Comparison of ENCODE assay signal across 11 cellular contexts in genomic region chr5:393846-394275, GRCh38. TPM values are rescaled to one million over a fixed set of nuclear protein-coding genes. Genes with fewer than 3 reads are reported as not detected.
DNase-seq lines count a peak whose midpoint lies in the region; ATAC-seq and TF ChIP-seq lines count a peak whose summit lies in the region.
"Had no signal": no experiment of that assay in that cellular context is flagged by ENCODE, and none has a peak within 500 bp of the region (broad histone marks: within the 10 kb centered on the region; RNA-seq: fewer than 3 reads in every experiment).

No MANE protein-coding gene starts in this region.

- H3K4me1 Mint-ChIP-seq in activated naive CD4-positive, alpha-beta T cell treated with anti-CD3 and anti-CD28 coated beads for 36 hours (ENCODE audit: low read depth), result peaks cover 27% of the 10 kb centered on the region
- H3K4me1 Mint-ChIP-seq in stimulated activated naive B cell treated with anti-CD40 and anti-IgM and Interleukin-4, amounts not matched to agents 10 μg/mL and 1 μg/mL and 100 μg/mL, for 72 hours, result peaks cover 43 to 70% of the 10 kb centered on the region in 2 donors

- no peak for ATAC-seq in RWPE2 (ENCODE audit: low read depth)
- ATAC-seq in stimulated activated naive B cell treated with anti-CD40 and anti-IgM and Interleukin-4, amounts not matched to agents 10 μg/mL and 1 μg/mL and 100 μg/mL, for 72 hours (replicated peaks), result no peak

- H3K27ac Mint-ChIP-seq in activated naive CD4-positive, alpha-beta T cell treated with anti-CD3 and anti-CD28 coated beads for 36 hours, result peak overlapping the region; percentile 91
- H3K27ac Mint-ChIP-seq in stimulated activated naive B cell treated with anti-CD40 and anti-IgM and Interleukin-4, amounts not matched to agents 10 μg/mL and 1 μg/mL and 100 μg/mL, for 72 hours, result peak overlapping the region; percentile 96

- no peak for TF ChIP-seq CTCF in RWPE2 (IDR thresholded peaks at IDR 0.05; ENCODE audit: poor library complexity, severe bottlenecking)
- TF ChIP-seq CTCF in transverse colon (IDR thresholded peaks at IDR 0.05), result no peak

- intact Hi-C loops in activated naive CD4-positive, alpha-beta T cell treated with anti-CD3 and anti-CD28 coated beads for 36 hours (cut with micrococcal nuclease), result loop anchor here (2.0 to 5.0 kb wide), 4 partner anchors 65 to 923 kb away; partner anchors contain the start of gene PDCD6
- intact Hi-C loops in transverse colon (cut with DNase I; ENCODE audit: low total_unique reads), result no loop called here

- WGBS in transverse colon (ENCODE audit: low coverage in 1 of 2), 2 donors, result 88 to 89% methylated on average over 5 to 10 of the region's 10 CpGs

- peak overlapping the region; percentile 69 for H3K4me3 Mint-ChIP-seq in activated naive CD4-positive, alpha-beta T cell treated with anti-CD3 and anti-CD28 coated beads for 36 hours
- H3K4me3 Mint-ChIP-seq in stimulated activated naive B cell treated with anti-CD40 and anti-IgM and Interleukin-4, amounts not matched to agents 10 μg/mL and 1 μg/mL and 100 μg/mL, for 72 hours, result peak overlapping the region in 1 of 2 donors; percentile 39

- in situ Hi-C loops in transverse colon (cut with MboI; ENCODE audit: low pct_ligation_motif_present in 1 of 4, low pct_unique_long_range_greater_than_20kb in 1 of 4, low sequenced_read_pairs in 3 of 4), result no loop called here

- H3K27me3 ChIP-seq in RWPE2 (ENCODE audit: insufficient read depth, poor library complexity, severe bottlenecking) (no peaks in the 10 kb centered on the region), transverse colon (peaks cover under 1% of the 10 kb centered on the region)

- H3K4me3 ChIP-seq in RWPE2 (ENCODE audit: severe bottlenecking), result no peak overlapping the region
- no peak overlapping the region for H3K4me3 ChIP-seq in transverse colon

- no peaks in the 10 kb centered on the region for H3K36me3 Mint-ChIP-seq in activated naive CD4-positive, alpha-beta T cell treated with anti-CD3 and anti-CD28 coated beads for 36 hours (ENCODE audit: low read depth)
- H3K36me3 Mint-ChIP-seq in stimulated activated naive B cell treated with anti-CD40 and anti-IgM and Interleukin-4, amounts not matched to agents 10 μg/mL and 1 μg/mL and 100 μg/mL, for 72 hours, result peaks cover 54 to 65% of the 10 kb centered on the region in 2 donors
- H3K36me3 Mint-ChIP-seq: CD14-positive monocyte had no signal

- H3K9me3 Mint-ChIP-seq in activated naive CD4-positive, alpha-beta T cell treated with anti-CD3 and anti-CD28 coated beads for 36 hours, result no peaks in the 10 kb centered on the region
- peaks cover 0 to 5% of the 10 kb centered on the region in 2 donors for H3K9me3 Mint-ChIP-seq in stimulated activated naive B cell treated with anti-CD40 and anti-IgM and Interleukin-4, amounts not matched to agents 10 μg/mL and 1 μg/mL and 100 μg/mL, for 72 hours

- DNase-seq in activated naive CD4-positive, alpha-beta T cell treated with anti-CD3 and anti-CD28 coated beads for 36 hours, result no peak
- no peak for DNase-seq in activated naive CD4-positive, alpha-beta T cell treated with Interleukin-2 at 50 U/mL for 16 hours
- DNase-seq in RWPE2 (ENCODE audit: low spot score), result peak; percentile 41
- peak; percentile 59 for DNase-seq in epidermal melanocyte (ENCODE audit: insufficient read length, low spot score)
- no peak for DNase-seq in stimulated activated naive B cell treated with anti-CD40 and anti-IgM and Interleukin-4, amounts not matched to agents 10 μg/mL and 1 μg/mL and 100 μg/mL, for 72 hours
- DNase-seq in effector CD4-positive, alpha-beta T cell, result no peak
- DNase-seq in HPDE6-E6E7 (ENCODE audit: extremely low spot score), result no peak
- DNase-seq in transverse colon, result no peak
- DNase-seq: NCI-H510A treated with DMSO at 0.1 percent for 48 hours, SW 1271 had no signal

- H3K9me3 ChIP-seq in RWPE2 (ENCODE audit: severe bottlenecking), result no peaks in the 10 kb centered on the region
- H3K9me3 ChIP-seq in transverse colon, result no peaks in the 10 kb centered on the region

- H3K4me1 ChIP-seq in RWPE2 (ENCODE audit: insufficient read depth, poor library complexity, severe bottlenecking) (peaks cover 5% of the 10 kb centered on the region), transverse colon (peaks cover 0 to 10% (median 0%) of the 10 kb centered on the region in 4 donors)

- H3K27me3 Mint-ChIP-seq in activated naive CD4-positive, alpha-beta T cell treated with anti-CD3 and anti-CD28 coated beads for 36 hours (ENCODE audit: low read depth), result no peaks in the 10 kb centered on the region
- peaks cover 4 to 11% of the 10 kb centered on the region in 2 donors for H3K27me3 Mint-ChIP-seq in stimulated activated naive B cell treated with anti-CD40 and anti-IgM and Interleukin-4, amounts not matched to agents 10 μg/mL and 1 μg/mL and 100 μg/mL, for 72 hours

- no peak for TF ChIP-seq POLR2A in transverse colon (IDR thresholded peaks at IDR 0.05)

- no peaks in the 10 kb centered on the region for H3K36me3 ChIP-seq in RWPE2 (ENCODE audit: low read depth)
- no peaks in the 10 kb centered on the region for H3K36me3 ChIP-seq in transverse colon

- CTCF ChIA-PET in activated naive CD4-positive, alpha-beta T cell treated with anti-CD3 and anti-CD28 coated beads for 36 hours (lab: Charles Lee), result no interaction called here

- no peak for TF ChIP-seq EP300 in transverse colon (IDR thresholded peaks at IDR 0.05; ENCODE audit: low read depth)

- H3K27ac ChIP-seq in RWPE2 (ENCODE audit: poor library complexity, severe bottlenecking) (no peak overlapping the region), transverse colon (no peak overlapping the region)

RNA-seq across cellular contexts. Expression of gene EXOC3, which starts 49.1 kb away (rescaled TPM):
- total RNA-seq in activated naive CD4-positive, alpha-beta T cell treated with anti-CD3 and anti-CD28 coated beads for 36 hours, result 10 to 100 TPM; 41.6 to 41.7 TPM
- total RNA-seq in transverse colon, result 100 to 1,000 TPM in 1 of 4 donors, 10 to 100 TPM in 3; 69.9 to 240 (median 76.1) TPM

Comparison
In these comparisons a context has a peak if more than half of its experiments do, and no peak if none do; other contexts are left out.
1. DNase-seq: peak in RWPE2 (single experiment) and epidermal melanocyte (single experiment); none in activated naive CD4-positive, alpha-beta T cell treated with anti-CD3 and anti-CD28 coated beads for 36 hours (single experiment), activated naive CD4-positive, alpha-beta T cell treated with Interleukin-2 at 50 U/mL for 16 hours (single experiment), stimulated activated naive B cell treated with anti-CD40 and anti-IgM and Interleukin-4, amounts not matched to agents 10 μg/mL and 1 μg/mL and 100 μg/mL, for 72 hours (single experiment), effector CD4-positive, alpha-beta T cell (single experiment), HPDE6-E6E7 (single experiment) and transverse colon (single experiment).